ENCODE assay signal across 10 cellular contexts in the genomic region with DNA sequence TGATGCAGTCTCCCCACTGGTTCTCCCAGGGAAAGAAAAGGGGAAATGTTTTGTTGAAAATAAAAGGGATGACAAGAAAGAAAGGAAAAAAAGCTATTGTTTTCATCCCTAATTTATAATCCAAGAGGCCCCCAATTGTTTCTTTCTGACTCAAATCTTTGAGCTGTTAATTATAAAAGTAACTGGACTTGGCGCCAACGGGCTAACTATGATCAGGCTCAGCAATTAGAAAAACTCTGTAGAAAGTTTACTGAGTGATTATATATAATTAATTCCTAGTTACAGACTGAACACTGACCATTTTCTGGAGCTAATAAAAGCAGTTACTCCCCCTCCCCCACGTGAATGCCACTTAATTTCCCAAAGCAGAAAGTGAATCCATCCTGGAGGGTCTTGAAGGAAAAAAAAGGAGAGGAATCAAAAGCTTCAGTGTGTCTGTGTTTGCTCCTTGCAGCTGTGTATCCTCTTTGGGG.
A peak's percentile ranks its signal among the peaks of the same experiment; 100 is the strongest.
DNase-seq lines count a peak whose midpoint lies in the region; ATAC-seq and TF ChIP-seq lines count a peak whose summit lies in the region.
"Had no signal": no experiment of that assay in that cellular context is flagged by ENCODE, and none has a peak within 500 bp of the region (broad histone marks: within the 10 kb centered on the region; RNA-seq: fewer than 3 reads in every experiment).

No MANE protein-coding gene starts in this region.

- H3K27me3 Mint-ChIP-seq in stimulated activated naive CD8-positive, alpha-beta T cell treated with anti-CD3 and anti-CD28 coated beads, Interleukin-15, amount 100 ng/mL, for 72 hours = no peaks in the 10 kb centered on the region

- no peak for TF ChIP-seq CTCF in VCaP (conservative IDR thresholded peaks at IDR 0.05)
- no peak for TF ChIP-seq CTCF in GM10266 (IDR thresholded peaks at IDR 0.05; ENCODE audit: control insufficient read depth, insufficient read depth, low read depth, missing control alignments)

- peaks cover 97% of the 10 kb centered on the region for H3K4me1 ChIP-seq in iPS-18a (ENCODE audit: control insufficient read depth, low read depth, low read length)

- H3K4me3 ChIP-seq in iPS-18a (ENCODE audit: low read length) = peak overlapping the region; percentile 48

- peaks cover 16% of the 10 kb centered on the region for H3K4me1 Mint-ChIP-seq in stimulated activated naive CD8-positive, alpha-beta T cell treated with anti-CD3 and anti-CD28 coated beads, Interleukin-15, amount 100 ng/mL, for 72 hours

- no peaks in the 10 kb centered on the region for H3K27me3 ChIP-seq in iPS-18a (ENCODE audit: control insufficient read depth, insufficient read depth, low read length)

- H3K27ac ChIP-seq in VCaP (peak overlapping the region; percentile 100), iPS-18a (ENCODE audit: low read length) (peak overlapping the region; percentile 86)
- H3K27ac ChIP-seq: 22Rv1 had no signal

- no peaks in the 10 kb centered on the region for H3K9me3 ChIP-seq in iPS-18a (ENCODE audit: control insufficient read depth, low read depth, low read length)

- H3K9me3 Mint-ChIP-seq in stimulated activated naive CD8-positive, alpha-beta T cell treated with anti-CD3 and anti-CD28 coated beads, Interleukin-15, amount 100 ng/mL, for 72 hours = no peaks in the 10 kb centered on the region

- peak overlapping the region in 1 of 2 donors; percentile 9 for H3K27ac Mint-ChIP-seq in stimulated activated naive CD8-positive, alpha-beta T cell treated with anti-CD3 and anti-CD28 coated beads, Interleukin-15, amount 100 ng/mL, for 72 hours

- peak; percentile 22 for DNase-seq in NCI-H1092 treated with DMSO at 0.1 percent for 48 hours (lab: John Stamatoyannopoulos, UW)
- no peak for DNase-seq in NCI-H1092 (lab: John Stamatoyannopoulos, UW)
- no peak for DNase-seq in stimulated activated naive CD8-positive, alpha-beta T cell treated with anti-CD3 and anti-CD28 coated beads, Interleukin-15, amount 100 ng/mL, for 72 hours
- DNase-seq in GM10266 (ENCODE audit: extremely low spot score) = no peak
- no peak for DNase-seq in COLO668 (lab: John Stamatoyannopoulos, UW; ENCODE audit: unreplicated experiment)
- DNase-seq: H7 had no signal

- ATAC-seq in stimulated activated naive CD8-positive, alpha-beta T cell treated with anti-CD3 and anti-CD28 coated beads, Interleukin-15, amount 100 ng/mL, for 72 hours = no peak
- no peak for ATAC-seq in HG02759 (IDR thresholded peaks at IDR 0.05; ENCODE audit: unreplicated experiment)

- peak overlapping the region; percentile 88 for H3K9ac ChIP-seq in iPS-18a (ENCODE audit: low read length)

- peaks cover 18% of the 10 kb centered on the region for H3K36me3 ChIP-seq in iPS-18a (ENCODE audit: control insufficient read depth, low read depth, low read length)

- H3K4me3 Mint-ChIP-seq in stimulated activated naive CD8-positive, alpha-beta T cell treated with anti-CD3 and anti-CD28 coated beads, Interleukin-15, amount 100 ng/mL, for 72 hours = peak overlapping the region; percentile 93 to 98
